Comparison of ENCODE assay signal across 16 cellular contexts in the genomic region with DNA sequence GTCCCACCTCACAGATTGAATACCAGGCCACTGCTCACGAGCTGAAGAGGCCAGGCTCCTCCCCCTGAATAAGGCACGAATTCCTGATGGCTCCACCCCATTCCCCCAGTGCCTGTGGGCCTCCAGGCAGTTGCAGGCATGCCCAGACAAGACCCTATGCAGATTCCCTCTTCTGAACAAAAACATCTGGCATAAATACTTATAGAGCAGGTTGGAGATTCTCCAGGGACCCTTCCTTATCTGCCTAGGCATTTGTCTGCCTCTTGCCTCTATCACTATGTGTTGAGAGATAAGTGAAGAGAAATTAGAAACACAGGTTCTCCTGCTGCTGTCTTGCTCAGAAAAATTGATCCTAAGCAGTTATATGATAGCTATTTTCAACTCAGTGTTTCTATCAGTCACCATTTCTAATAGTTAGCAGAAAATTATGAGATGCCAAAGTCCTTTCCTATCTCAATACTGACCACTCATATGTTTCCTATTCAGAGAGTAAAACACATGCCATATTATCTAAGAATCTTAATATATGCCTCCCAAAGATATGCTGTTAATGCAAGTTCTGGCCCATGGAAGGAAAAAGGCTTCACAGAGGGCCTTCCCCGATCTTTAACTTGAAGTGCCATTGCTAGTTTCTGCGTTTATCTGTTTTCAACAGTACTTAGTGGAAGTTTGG.
DNase-seq lines count a peak whose midpoint lies in the region.
"Had no signal": no experiment of that assay in that cellular context is flagged by ENCODE, and none has a peak within 500 bp of the region (broad histone marks: within the 10 kb centered on the region; RNA-seq: fewer than 3 reads in every experiment).

No MANE protein-coding gene starts in this region.

- DNase-seq in DMS 273 (lab: John Stamatoyannopoulos, UW; ENCODE audit: unreplicated experiment) (peak; percentile 90), KBM-7 (peak; percentile 36), amniotic epithelial cell (ENCODE audit: low read depth) (peak; percentile 35), iris pigment epithelial cell (ENCODE audit: low read depth) (peak; percentile 57), dermis blood vessel endothelial cell (no peak), NCI-H1048 (lab: John Stamatoyannopoulos, UW) (no peak), GM19240 (ENCODE audit: insufficient read length, low spot score) (no peak), kidney glomerular epithelial cell (lab: John Stamatoyannopoulos, UW) (no peak)
- DNase-seq: activated CD4-positive, alpha-beta T cell treated with anti-CD3 and anti-CD28 coated beads, Interleukin-2, amount 50 U/mL, for 4 hours; activated naive CD4-positive, alpha-beta T cell treated with anti-CD3 and anti-CD28 coated beads, Interleukin-2, amount 50 U/mL, for 16 hours; cortex of kidney; NCI-H1105 treated with DMSO at 0.1 percent for 48 hours; posterior cingulate gyrus; stimulated activated CD4-positive, alpha-beta T cell treated with anti-CD3 and anti-CD28 coated beads, Interleukin-2, amount 100 ng/mL, for 24 hours; stimulated activated naive CD4-positive, alpha-beta T cell; T-helper 17 cell had no signal

- in situ Hi-C loops in KBM-7 (cut with MboI; ENCODE audit: low pct_unique_long_range_greater_than_20kb, low sequenced_read_pairs), result no loop called here

Comparison
In these comparisons a context has a peak if more than half of its experiments do, and no peak if none do; other contexts are left out.
1. DNase-seq: peak in DMS 273 (single experiment), KBM-7 (single experiment), amniotic epithelial cell (single experiment) and iris pigment epithelial cell (single experiment); none in dermis blood vessel endothelial cell (single experiment), NCI-H1048 (single experiment), GM19240 (single experiment) and kidney glomerular epithelial cell (single experiment).